ENCODE assay signal across 24 cellular contexts in genomic region chr5:137370096-137370495, GRCh38.
A peak's percentile ranks its signal among the peaks of the same experiment; 100 is the strongest.
DNase-seq lines count a peak whose midpoint lies in the region; ATAC-seq and TF ChIP-seq lines count a peak whose summit lies in the region.
"Had no signal": no experiment of that assay in that cellular context is flagged by ENCODE, and none has a peak within 500 bp of the region (broad histone marks: within the 10 kb centered on the region; RNA-seq: fewer than 3 reads in every experiment).

No MANE protein-coding gene starts in this region.

- no peaks in the 10 kb centered on the region for H3K36me3 ChIP-seq in PC-9 (ENCODE audit: low read depth)
- H3K36me3 ChIP-seq in osteoblast (ENCODE audit: insufficient read depth, low read length), result peaks cover 8% of the 10 kb centered on the region
- H3K36me3 ChIP-seq: neutrophil, thyroid gland had no signal

- H2AFZ ChIP-seq in PC-9 (no peak overlapping the region), osteoblast (ENCODE audit: low read length) (no peak overlapping the region)

- DNase-seq in Caki2 (ENCODE audit: low read depth) (peak; percentile 68), PC-9 (peak in 1 of 2 experiments; percentile 23), dorsolateral prefrontal cortex (no peak), osteoblast (ENCODE audit: insufficient read length, low spot score, missing footprints) (no peak), NOMO-1 (lab: John Stamatoyannopoulos, UW; ENCODE audit: unreplicated experiment in 2 of 2) (no peak), kidney glomerular epithelial cell (lab: John Stamatoyannopoulos, UW) (no peak)
- no peak for DNase-seq in stimulated activated CD8-positive, alpha-beta memory T cell treated with anti-CD3 and anti-CD28 coated beads, Interleukin-4, amount 100 ng/mL, for 48 hours
- DNase-seq: activated CD4-positive, alpha-beta T cell treated with anti-CD3 and anti-CD28 coated beads for 4 hours; activated effector memory CD4-positive, alpha-beta T cell treated with anti-CD3 and anti-CD28 coated beads, Interleukin-2, amount 50 U/mL, for 16 hours; activated T-cell treated with anti-CD3 and anti-CD28 coated beads, Interleukin-2, amount 50 U/mL, for 1 hour; DMS153; effector CD8-positive, alpha-beta T cell; erythroblast; mucosa of descending colon; NCI-H1417 treated with DMSO at 0.1 percent for 48 hours; NCI-H2081; NCI-H446 treated with DMSO at 0.1 percent for 48 hours; SHP77; small intestine; stimulated activated naive CD8-positive, alpha-beta T cell treated with anti-CD3 and anti-CD28 coated beads, Interleukin-15, amount 100 ng/mL, for 72 hours; thyroid gland had no signal

- in situ Hi-C loops in Caki2 (cut with HindIII; ENCODE audit: low pct_unique_long_range_greater_than_20kb, low sequenced_read_pairs), result no loop called here

- H3K9me3 ChIP-seq in PC-9 (ENCODE audit: insufficient read depth, low read depth) (no peaks in the 10 kb centered on the region), osteoblast (ENCODE audit: low read depth, low read length) (no peaks in the 10 kb centered on the region)
- H3K9me3 ChIP-seq: A549, mucosa of descending colon, neutrophil, thyroid gland had no signal

- H3K27ac ChIP-seq in PC-9 (peak overlapping the region; percentile 54), dorsolateral prefrontal cortex (peak overlapping the region in 36 of 59 donors; percentile 3 to 74 (median 53)), osteoblast (ENCODE audit: low read depth, low read length) (peak overlapping the region; percentile 86)
- H3K27ac ChIP-seq: A549, neutrophil, thyroid gland had no signal

- BruUV-seq in PC-9 (replicated peaks; lab: Mats Ljungman, UMichigan), result no TSS peak

- H3K4me1 ChIP-seq in PC-9 (replicated peaks; ENCODE audit: insufficient read depth), result peaks cover 33% of the 10 kb centered on the region
- H3K4me1 ChIP-seq in osteoblast (ENCODE audit: insufficient read depth, low read length), result peaks cover 58% of the 10 kb centered on the region
- H3K4me1 ChIP-seq: thyroid gland had no signal

- no peaks in the 10 kb centered on the region for H3K9me2 ChIP-seq in PC-9 (ENCODE audit: insufficient read depth)

- H3F3A ChIP-seq in PC-9 (ENCODE audit: insufficient read depth, low read depth), result peaks cover 26% of the 10 kb centered on the region; the same call in 1 of the 2 replicates

- H3K79me2 ChIP-seq in PC-9 (ENCODE audit: low read depth) (no peaks in the 10 kb centered on the region), osteoblast (ENCODE audit: insufficient read depth, low read length) (peaks cover 14% of the 10 kb centered on the region)

- intact Hi-C loops in PC-9 (cut with micrococcal nuclease; ENCODE audit: unreplicated experiment), result loop anchor here (1.0 to 5.0 kb wide), 2 partner anchors 45 to 127 kb away; partner anchors contain the start of gene SPOCK1
- intact Hi-C loops in dorsolateral prefrontal cortex (cut with DNase I), result no loop called here

- no peak for TF ChIP-seq CTCF in PC-9 (conservative IDR thresholded peaks at IDR 0.05)
- TF ChIP-seq CTCF in dorsolateral prefrontal cortex (IDR thresholded peaks at IDR 0.05 in 54 of 56, conservative IDR thresholded peaks at IDR 0.05 in 2 of 56; ENCODE audit: low read depth in 1 of 56, partially characterized antibody in 56 of 56), result no peak
- TF ChIP-seq CTCF in osteoblast (IDR thresholded peaks at IDR 0.05; ENCODE audit: extremely low read depth, low read depth, low read length), result no peak

- no peak for ATAC-seq in GM18498 (IDR thresholded peaks at IDR 0.05; ENCODE audit: unreplicated experiment)
- ATAC-seq: A549; mucosa of descending colon; stimulated activated naive CD8-positive, alpha-beta T cell treated with anti-CD3 and anti-CD28 coated beads, Interleukin-15, amount 100 ng/mL, for 72 hours had no signal

- H3K4me3 ChIP-seq in PC-9 (no peak overlapping the region), dorsolateral prefrontal cortex (no peak overlapping the region), osteoblast (ENCODE audit: insufficient read depth, low read length) (no peak overlapping the region)
- H3K4me3 ChIP-seq: A549, mucosa of descending colon, thyroid gland had no signal

- H4K20me1 ChIP-seq in PC-9 (ENCODE audit: insufficient read depth) (no peaks in the 10 kb centered on the region), osteoblast (ENCODE audit: insufficient read depth, low read length) (peaks cover 19% of the 10 kb centered on the region)

- peak overlapping the region; percentile 67 for H3K4me2 ChIP-seq in PC-9
- peak overlapping the region; percentile 60 for H3K4me2 ChIP-seq in osteoblast (ENCODE audit: insufficient read depth, low read length)
- H3K4me2 ChIP-seq: A549 had no signal

- POLR2A ChIA-PET in PC-9 (lab: Charles Lee; ENCODE audit: unreplicated experiment), result interaction anchor here (0.7 kb wide), 1 partner anchor 25 kb away, joined by 3 read pairs; no protein-coding TSS in a partner anchor

- no peaks in the 10 kb centered on the region for H3K27me3 ChIP-seq in PC-9 (ENCODE audit: insufficient read depth, low read depth)
- H3K27me3 ChIP-seq in dorsolateral prefrontal cortex, result no peaks in the 10 kb centered on the region
- no peaks in the 10 kb centered on the region for H3K27me3 ChIP-seq in osteoblast (ENCODE audit: insufficient read depth, low read length)
- H3K27me3 ChIP-seq: neutrophil, thyroid gland had no signal

- CTCF ChIA-PET in PC-9 (lab: Charles Lee), result interaction anchor here (1.6 kb wide), 1 partner anchor 50 kb away, joined by 6 read pairs; no protein-coding TSS in a partner anchor
